ENCODE assay signal across 8 cellular contexts in genomic region chr17:74212262-74212912, GRCh38. TPM values are rescaled to one million over a fixed set of nuclear protein-coding genes. Genes with fewer than 3 reads are reported as not detected.
DNase-seq lines count a peak whose midpoint lies in the region; ATAC-seq and TF ChIP-seq lines count a peak whose summit lies in the region.

No MANE protein-coding gene starts in this region.

- DNase-seq in A673 (ENCODE audit: low spot score) (peak; percentile 34), SK-N-MC (ENCODE audit: low read depth, low spot score) (no peak), mesothelial cell of epicardium (ENCODE audit: low spot score in 2 of 2, unreplicated experiment in 2 of 2) (peak in 1 of 2 experiments; percentile 42), uterus (peak in 1 of 2 donors; percentile 31), NCI-H510A treated with DMSO at 0.1 percent for 48 hours (lab: John Stamatoyannopoulos, UW) (no peak), GDM1 (lab: John Stamatoyannopoulos, UW) (no peak)

- BruUV-seq in A673 (replicated peaks; lab: Mats Ljungman, UMichigan) = no TSS peak

- H3K27me3 Mint-ChIP-seq in mesothelial cell of epicardium (ENCODE audit: low read depth) = peaks cover 50% of the 10 kb centered on the region

- H3K27ac Mint-ChIP-seq in mesothelial cell of epicardium = peak overlapping the region; percentile 68

- H3K9me3 ChIP-seq in A673 (ENCODE audit: low read depth, low read length, poor library complexity, severe bottlenecking) = no peaks in the 10 kb centered on the region
- no peaks in the 10 kb centered on the region for H3K9me3 ChIP-seq in SK-N-MC (ENCODE audit: low read depth, low read length)
- H3K9me3 ChIP-seq in duodenal mucosa (ENCODE audit: control insufficient read depth in 1 of 2, low read length in 2 of 2) = no peaks in the 10 kb centered on the region
- no peaks in the 10 kb centered on the region for H3K9me3 ChIP-seq in uterus

- H3K36me3 Mint-ChIP-seq in mesothelial cell of epicardium = peaks cover 2% of the 10 kb centered on the region

- intact Hi-C loops in A673 (cut with micrococcal nuclease; ENCODE audit: unreplicated experiment) = loop anchor here (5.0 to 10.0 kb wide), 3 partner anchors 85 to 242 kb away; no protein-coding TSS in a partner anchor
- intact Hi-C loops in uterus (cut with DNase I; ENCODE audit: low total_unique reads) = no loop called here

- H3K27ac ChIP-seq in A673 (ENCODE audit: low read depth, low read length, poor library complexity, severe bottlenecking) (peak overlapping the region; percentile 53), SK-N-MC (peak overlapping the region; percentile 66; the same call in 1 of the 2 replicates), duodenal mucosa (ENCODE audit: low read depth, low read length) (no peak overlapping the region), uterus (peak overlapping the region; percentile 72 to 82)

- peak overlapping the region; percentile 73 for H3K9ac ChIP-seq in SK-N-MC (ENCODE audit: insufficient read length)
- H3K9ac ChIP-seq in duodenal mucosa (ENCODE audit: low read depth in 1 of 2, low read length in 2 of 2) = peak overlapping the region; percentile 69 to 79

- H3K4me3 ChIP-seq in A673 (ENCODE audit: low read depth, low read length, poor library complexity, severe bottlenecking) (peak overlapping the region; percentile 66), SK-N-MC (peak overlapping the region; percentile 83), duodenal mucosa (ENCODE audit: low read depth in 1 of 2, low read length in 2 of 2) (peak overlapping the region; percentile 75 to 79), uterus (peak overlapping the region; percentile 48 to 53)

- TF ChIP-seq POLR2A in uterus (IDR thresholded peaks at IDR 0.05) = no peak

- CTCF ChIA-PET in A673 (lab: Charles Lee) = interaction anchor here (0.6 to 1.2 kb wide), 2 partner anchors 9 to 13 kb away, joined by 3 to 10 read pairs; partner anchors contain the start of gene RPL38

- POLR2A ChIA-PET in A673 (lab: Charles Lee; ENCODE audit: low non-redundant PET) = no interaction called here

- peaks cover 37% of the 10 kb centered on the region for H3K4me1 Mint-ChIP-seq in mesothelial cell of epicardium

- peaks cover 21% of the 10 kb centered on the region for H3K4me1 ChIP-seq in A673 (ENCODE audit: insufficient read depth, low read length, poor library complexity, severe bottlenecking)
- peaks cover 21 to 53% of the 10 kb centered on the region in 2 donors for H3K4me1 ChIP-seq in duodenal mucosa (ENCODE audit: control insufficient read depth in 1 of 2, insufficient read depth in 2 of 2, low read length in 2 of 2)
- peaks cover 0 to 12% of the 10 kb centered on the region in 2 donors for H3K4me1 ChIP-seq in uterus

- H3K36me3 ChIP-seq in A673 (ENCODE audit: insufficient read depth, low read length, poor library complexity, severe bottlenecking) (peaks cover 37% of the 10 kb centered on the region), SK-N-MC (ENCODE audit: insufficient read depth, low read length) (peaks cover 42% of the 10 kb centered on the region), duodenal mucosa (ENCODE audit: control insufficient read depth in 1 of 2, insufficient read depth in 2 of 2, low read length in 2 of 2) (peaks cover 10 to 37% of the 10 kb centered on the region in 2 donors), uterus (no peaks in the 10 kb centered on the region)

- ATAC-seq in GM21529 (IDR thresholded peaks at IDR 0.05; ENCODE audit: unreplicated experiment) = peak; percentile 0

- H3K27me3 ChIP-seq in A673 (replicated peaks; ENCODE audit: insufficient read depth, low read depth, low read length, poor library complexity) (no peaks in the 10 kb centered on the region), duodenal mucosa (ENCODE audit: control insufficient read depth in 1 of 2, insufficient read depth in 2 of 2, low read length in 2 of 2) (peaks cover 5 to 13% of the 10 kb centered on the region in 2 donors), uterus (no peaks in the 10 kb centered on the region)

- H3K4me3 Mint-ChIP-seq in mesothelial cell of epicardium = peak overlapping the region; percentile 77

- no peaks in the 10 kb centered on the region for H3K9me3 Mint-ChIP-seq in mesothelial cell of epicardium

- TF ChIP-seq CTCF in A673 (conservative IDR thresholded peaks at IDR 0.05; ENCODE audit: low read depth, low read length) (no peak), mesothelial cell of epicardium (IDR thresholded peaks at IDR 0.05; ENCODE audit: unreplicated experiment) (no peak), uterus (IDR thresholded peaks at IDR 0.05) (no peak)

RNA-seq across cellular contexts. Expression of gene TTYH2, which starts 1.0 kb away (rescaled TPM):
- 13.7 and 15.4 TPM in 2 replicates for total RNA-seq in A673 (2021)
- 16.8 to 17.2 TPM (median 17.0 TPM) in 3 replicates for total RNA-seq in mesothelial cell of epicardium
- 10 to 100 TPM in 2 of 4 donors, 1 to 10 TPM in 1, under 1 TPM in 1; 0.51 to 34.8 (median 10.3) TPM for total RNA-seq in uterus

RNA-seq across cellular contexts. Expression of gene RPL38, which starts 8.9 kb away (rescaled TPM):
- 936 and 996 TPM in 2 replicates for total RNA-seq in A673 (2021)
- 1,016 to 1,079 TPM (median 1,046 TPM) in 3 replicates for total RNA-seq in mesothelial cell of epicardium
- 1,000 to 10,000 TPM in 2 of 4 donors, 100 to 1,000 TPM in 1, 10 to 100 TPM in 1; 87.9 to 1,969 (median 610) TPM for total RNA-seq in uterus
